In genomic region chr2:48965204-48965603, GRCh38 we compare ENCODE assay signal across 1 cellular context.
TF ChIP-seq lines count a peak whose summit lies in the region.

No MANE protein-coding gene starts in this region.

TF ChIP-seq in HepG2, 621 proteins besides CTCF, POLR2A, EP300 and RAD21 (continued from another document):
- TF ChIP-seq ZNF142 (CRISPR knock-in tag; IDR thresholded peaks at IDR 0.05) (no peak), BORCS8-MEF2B (CRISPR knock-in tag; IDR thresholded peaks at IDR 0.05) (no peak), ZMYM2 (CRISPR knock-in tag; IDR thresholded peaks at IDR 0.05) (no peak), NFRKB (IDR thresholded peaks at IDR 0.05) (no peak)
- TF ChIP-seq, protein P1, sequence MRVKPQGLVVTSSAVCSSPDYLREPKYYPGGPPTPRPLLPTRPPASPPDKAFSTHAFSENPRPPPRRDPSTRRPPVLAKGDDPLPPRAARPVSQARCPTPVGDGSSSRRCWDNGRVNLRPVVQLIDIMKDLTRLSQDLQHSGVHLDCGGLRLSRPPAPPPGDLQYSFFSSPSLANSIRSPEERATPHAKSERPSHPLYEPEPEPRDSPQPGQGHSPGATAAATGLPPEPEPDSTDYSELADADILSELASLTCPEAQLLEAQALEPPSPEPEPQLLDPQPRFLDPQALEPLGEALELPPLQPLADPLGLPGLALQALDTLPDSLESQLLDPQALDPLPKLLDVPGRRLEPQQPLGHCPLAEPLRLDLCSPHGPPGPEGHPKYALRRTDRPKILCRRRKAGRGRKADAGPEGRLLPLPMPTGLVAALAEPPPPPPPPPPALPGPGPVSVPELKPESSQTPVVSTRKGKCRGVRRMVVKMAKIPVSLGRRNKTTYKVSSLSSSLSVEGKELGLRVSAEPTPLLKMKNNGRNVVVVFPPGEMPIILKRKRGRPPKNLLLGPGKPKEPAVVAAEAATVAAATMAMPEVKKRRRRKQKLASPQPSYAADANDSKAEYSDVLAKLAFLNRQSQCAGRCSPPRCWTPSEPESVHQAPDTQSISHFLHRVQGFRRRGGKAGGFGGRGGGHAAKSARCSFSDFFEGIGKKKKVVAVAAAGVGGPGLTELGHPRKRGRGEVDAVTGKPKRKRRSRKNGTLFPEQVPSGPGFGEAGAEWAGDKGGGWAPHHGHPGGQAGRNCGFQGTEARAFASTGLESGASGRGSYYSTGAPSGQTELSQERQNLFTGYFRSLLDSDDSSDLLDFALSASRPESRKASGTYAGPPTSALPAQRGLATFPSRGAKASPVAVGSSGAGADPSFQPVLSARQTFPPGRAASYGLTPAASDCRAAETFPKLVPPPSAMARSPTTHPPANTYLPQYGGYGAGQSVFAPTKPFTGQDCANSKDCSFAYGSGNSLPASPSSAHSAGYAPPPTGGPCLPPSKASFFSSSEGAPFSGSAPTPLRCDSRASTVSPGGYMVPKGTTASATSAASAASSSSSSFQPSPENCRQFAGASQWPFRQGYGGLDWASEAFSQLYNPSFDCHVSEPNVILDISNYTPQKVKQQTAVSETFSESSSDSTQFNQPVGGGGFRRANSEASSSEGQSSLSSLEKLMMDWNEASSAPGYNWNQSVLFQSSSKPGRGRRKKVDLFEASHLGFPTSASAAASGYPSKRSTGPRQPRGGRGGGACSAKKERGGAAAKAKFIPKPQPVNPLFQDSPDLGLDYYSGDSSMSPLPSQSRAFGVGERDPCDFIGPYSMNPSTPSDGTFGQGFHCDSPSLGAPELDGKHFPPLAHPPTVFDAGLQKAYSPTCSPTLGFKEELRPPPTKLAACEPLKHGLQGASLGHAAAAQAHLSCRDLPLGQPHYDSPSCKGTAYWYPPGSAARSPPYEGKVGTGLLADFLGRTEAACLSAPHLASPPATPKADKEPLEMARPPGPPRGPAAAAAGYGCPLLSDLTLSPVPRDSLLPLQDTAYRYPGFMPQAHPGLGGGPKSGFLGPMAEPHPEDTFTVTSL (CRISPR knock-in tag; IDR thresholded peaks at IDR 0.05; ENCODE audit: borderline replicate concordance) = no peak
- TF ChIP-seq, protein P2, sequence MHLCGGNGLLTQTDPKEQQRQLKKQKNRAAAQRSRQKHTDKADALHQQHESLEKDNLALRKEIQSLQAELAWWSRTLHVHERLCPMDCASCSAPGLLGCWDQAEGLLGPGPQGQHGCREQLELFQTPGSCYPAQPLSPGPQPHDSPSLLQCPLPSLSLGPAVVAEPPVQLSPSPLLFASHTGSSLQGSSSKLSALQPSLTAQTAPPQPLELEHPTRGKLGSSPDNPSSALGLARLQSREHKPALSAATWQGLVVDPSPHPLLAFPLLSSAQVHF (CRISPR knock-in tag; IDR thresholded peaks at IDR 0.05) = no peak
